In the genomic region with DNA sequence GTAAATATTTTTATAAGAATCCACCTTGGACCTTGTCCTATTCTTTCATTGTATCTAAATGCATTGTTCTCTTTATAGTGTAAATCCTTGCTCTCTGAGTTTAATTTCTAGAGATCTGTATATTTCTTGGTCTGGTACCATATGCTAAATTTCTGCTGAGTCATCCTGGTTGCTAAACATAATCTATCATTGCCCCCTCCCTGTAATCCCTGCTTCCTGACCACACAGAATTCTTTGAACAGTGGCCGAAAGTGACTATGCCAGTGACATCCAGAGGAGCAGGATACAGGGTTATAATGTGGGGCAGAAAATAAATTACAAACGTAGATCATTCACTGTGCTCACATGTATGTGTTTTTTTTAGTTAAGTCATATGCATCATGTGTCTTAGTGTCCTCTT, we compare ENCODE assay signal across 1 cellular context.
TF ChIP-seq lines count a peak whose summit lies in the region.

No MANE protein-coding gene starts in this region.

TF ChIP-seq in K562, 482 proteins besides CTCF, POLR2A, EP300 and RAD21 (continued from another document):
- TF ChIP-seq, protein P1, sequence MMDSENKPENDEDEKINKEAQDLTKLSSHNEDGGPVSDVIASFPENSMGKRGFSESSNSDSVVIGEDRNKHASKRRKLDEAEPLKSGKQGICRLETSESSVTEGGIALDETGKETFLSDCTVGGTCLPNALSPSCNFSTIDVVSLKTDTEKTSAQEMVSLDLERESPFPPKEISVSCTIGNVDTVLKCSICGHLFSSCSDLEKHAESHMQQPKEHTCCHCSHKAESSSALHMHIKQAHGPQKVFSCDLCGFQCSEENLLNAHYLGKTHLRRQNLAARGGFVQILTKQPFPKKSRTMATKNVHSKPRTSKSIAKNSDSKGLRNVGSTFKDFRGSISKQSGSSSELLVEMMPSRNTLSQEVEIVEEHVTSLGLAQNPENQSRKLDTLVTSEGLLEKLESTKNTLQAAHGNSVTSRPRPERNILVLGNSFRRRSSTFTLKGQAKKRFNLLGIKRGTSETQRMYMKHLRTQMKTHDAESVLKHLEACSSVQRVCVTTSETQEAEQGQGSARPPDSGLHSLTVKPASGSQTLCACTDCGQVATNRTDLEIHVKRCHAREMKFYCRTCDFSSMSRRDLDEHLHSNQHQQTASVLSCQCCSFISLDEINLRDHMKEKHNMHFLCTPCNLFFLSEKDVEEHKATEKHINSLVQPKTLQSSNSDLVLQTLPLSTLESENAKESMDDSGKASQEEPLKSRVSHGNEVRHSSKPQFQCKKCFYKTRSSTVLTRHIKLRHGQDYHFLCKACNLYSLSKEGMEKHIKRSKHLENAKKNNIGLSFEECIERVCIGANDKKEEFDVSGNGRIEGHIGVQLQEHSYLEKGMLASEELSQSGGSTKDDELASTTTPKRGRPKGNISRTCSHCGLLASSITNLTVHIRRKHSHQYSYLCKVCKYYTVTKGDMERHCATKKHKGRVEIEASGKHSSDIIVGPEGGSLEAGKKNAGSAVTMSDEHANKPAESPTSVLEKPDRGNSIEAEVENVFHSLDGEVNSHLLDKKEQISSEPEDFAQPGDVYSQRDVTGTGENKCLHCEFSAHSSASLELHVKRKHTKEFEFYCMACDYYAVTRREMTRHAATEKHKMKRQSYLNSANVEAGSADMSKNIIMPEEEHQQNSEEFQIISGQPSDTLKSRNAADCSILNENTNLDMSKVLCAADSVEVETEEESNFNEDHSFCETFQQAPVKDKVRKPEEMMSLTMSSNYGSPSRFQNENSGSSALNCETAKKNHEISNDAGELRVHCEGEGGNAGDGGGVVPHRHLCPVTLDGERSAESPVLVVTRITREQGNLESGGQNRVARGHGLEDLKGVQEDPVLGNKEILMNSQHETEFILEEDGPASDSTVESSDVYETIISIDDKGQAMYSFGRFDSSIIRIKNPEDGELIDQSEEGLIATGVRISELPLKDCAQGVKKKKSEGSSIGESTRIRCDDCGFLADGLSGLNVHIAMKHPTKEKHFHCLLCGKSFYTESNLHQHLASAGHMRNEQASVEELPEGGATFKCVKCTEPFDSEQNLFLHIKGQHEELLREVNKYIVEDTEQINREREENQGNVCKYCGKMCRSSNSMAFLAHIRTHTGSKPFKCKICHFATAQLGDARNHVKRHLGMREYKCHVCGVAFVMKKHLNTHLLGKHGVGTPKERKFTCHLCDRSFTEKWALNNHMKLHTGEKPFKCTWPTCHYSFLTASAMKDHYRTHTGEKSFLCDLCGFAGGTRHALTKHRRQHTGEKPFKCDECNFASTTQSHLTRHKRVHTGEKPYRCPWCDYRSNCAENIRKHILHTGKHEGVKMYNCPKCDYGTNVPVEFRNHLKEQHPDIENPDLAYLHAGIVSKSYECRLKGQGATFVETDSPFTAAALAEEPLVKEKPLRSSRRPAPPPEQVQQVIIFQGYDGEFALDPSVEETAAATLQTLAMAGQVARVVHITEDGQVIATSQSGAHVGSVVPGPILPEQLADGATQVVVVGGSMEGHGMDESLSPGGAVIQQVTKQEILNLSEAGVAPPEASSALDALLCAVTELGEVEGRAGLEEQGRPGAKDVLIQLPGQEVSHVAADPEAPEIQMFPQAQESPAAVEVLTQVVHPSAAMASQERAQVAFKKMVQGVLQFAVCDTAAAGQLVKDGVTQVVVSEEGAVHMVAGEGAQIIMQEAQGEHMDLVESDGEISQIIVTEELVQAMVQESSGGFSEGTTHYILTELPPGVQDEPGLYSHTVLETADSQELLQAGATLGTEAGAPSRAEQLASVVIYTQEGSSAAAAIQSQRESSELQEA (IDR thresholded peaks at IDR 0.05; ENCODE audit: low read depth), result no peak
- TF ChIP-seq ZNF134 (CRISPR knock-in tag; conservative IDR thresholded peaks at IDR 0.05) (no peak), MAFK (IDR thresholded peaks at IDR 0.05; ENCODE audit: low read length) (peak; percentile 75; the same call in 1 of the 2 replicates), XRCC4 (IDR thresholded peaks at IDR 0.05; ENCODE audit: extremely low read depth, insufficient read depth, insufficient read length) (no peak), RHOXF2B (CRISPR knock-in tag; conservative IDR thresholded peaks at IDR 0.05) (no peak), C11orf30 (IDR thresholded peaks at IDR 0.05; ENCODE audit: low read depth) (peak; percentile 51), NFE2 (IDR thresholded peaks at IDR 0.05; ENCODE audit: low read depth) (peak; percentile 86)
